Comparison of ENCODE assay signal across 9 cellular contexts in genomic region chr11:65713212-65713969, GRCh38. TPM values are rescaled to one million over a fixed set of nuclear protein-coding genes. Genes with fewer than 3 reads are reported as not detected.
DNase-seq lines count a peak whose midpoint lies in the region; ATAC-seq and TF ChIP-seq lines count a peak whose summit lies in the region.
"Had no signal": no experiment of that assay in that cellular context is flagged by ENCODE, and none has a peak within 500 bp of the region (broad histone marks: within the 10 kb centered on the region; RNA-seq: fewer than 3 reads in every experiment).

No MANE protein-coding gene starts in this region.

- peak overlapping the region; percentile 87 for H3K4me2 ChIP-seq in Loucy (ENCODE audit: low read depth, low read length, poor library complexity, severe bottlenecking)

- H3K27me3 Mint-ChIP-seq in dendritic cell treated with granulocyte-macrophage colony-stimulating factor and Interleukin-4, amounts not matched to agents 40 ng/mL and 50 ng/mL, for 4 days = no peaks in the 10 kb centered on the region

- H3K9me3 Mint-ChIP-seq in dendritic cell treated with granulocyte-macrophage colony-stimulating factor and Interleukin-4, amounts not matched to agents 40 ng/mL and 50 ng/mL, for 4 days = no peaks in the 10 kb centered on the region

- DNase-seq in activated gamma-delta T cell (lab: John Stamatoyannopoulos, UW) = no peak
- DNase-seq in left lung = no peak
- DNase-seq: NCI-H446 treated with DMSO at 0.1 percent for 48 hours had no signal

- H3K36me3 ChIP-seq in Loucy (ENCODE audit: insufficient read depth, low read length) (peaks cover 39% of the 10 kb centered on the region; the same call in 1 of the 2 replicates), neuron (ENCODE audit: insufficient read depth, low read length) (peaks cover 53% of the 10 kb centered on the region), left lung (peaks cover 8 to 56% of the 10 kb centered on the region in 2 donors)

- peaks cover 19% of the 10 kb centered on the region for H3K4me1 ChIP-seq in Loucy (ENCODE audit: insufficient read depth, low read length, poor library complexity, severe bottlenecking)
- peaks cover 10% of the 10 kb centered on the region for H3K4me1 ChIP-seq in neuron (ENCODE audit: insufficient read depth, low read length)
- peaks cover 9 to 39% of the 10 kb centered on the region in 2 donors for H3K4me1 ChIP-seq in left lung

- peak overlapping the region; percentile 83 for H3K9ac ChIP-seq in Loucy (ENCODE audit: low read depth, low read length, poor library complexity, severe bottlenecking)

- H3F3A ChIP-seq in Loucy (ENCODE audit: low read depth) = no peaks in the 10 kb centered on the region

- intact Hi-C loops in dendritic cell treated with granulocyte-macrophage colony-stimulating factor and Interleukin-4, amounts not matched to agents 40 ng/mL and 50 ng/mL, for 4 days (cut with micrococcal nuclease) = loop anchor here (5.0 kb wide), 1 partner anchor 69 kb away; the partner anchor contains the start of gene AP5B1
- intact Hi-C loops in left lung (cut with DNase I) = loop anchor here in 1 of 2 donors (10.0 kb wide), 1 partner anchor 111 kb away; no protein-coding TSS in a partner anchor

- ATAC-seq in left lung (no peak), HG02981 (IDR thresholded peaks at IDR 0.05; ENCODE audit: unreplicated experiment) (no peak), GM18868 (IDR thresholded peaks at IDR 0.05; ENCODE audit: unreplicated experiment) (no peak)

- peak overlapping the region; percentile 87 for H3K4me3 Mint-ChIP-seq in dendritic cell treated with granulocyte-macrophage colony-stimulating factor and Interleukin-4, amounts not matched to agents 40 ng/mL and 50 ng/mL, for 4 days

- peaks cover 66% of the 10 kb centered on the region for H3K4me1 Mint-ChIP-seq in dendritic cell treated with granulocyte-macrophage colony-stimulating factor and Interleukin-4, amounts not matched to agents 40 ng/mL and 50 ng/mL, for 4 days (ENCODE audit: low read depth)

- H4K20me1 ChIP-seq in Loucy (ENCODE audit: insufficient read depth, low read length, poor library complexity, severe bottlenecking) = peaks cover 15% of the 10 kb centered on the region

- peak overlapping the region; percentile 99; the same call in 1 of the 2 replicates for H3K27ac ChIP-seq in C4-2B
- H3K27ac ChIP-seq in left lung = peak overlapping the region in 1 of 2 donors; percentile 100

- H3K9me3 ChIP-seq in Loucy (ENCODE audit: insufficient read depth, low read depth, low read length) = no peaks in the 10 kb centered on the region
- no peaks in the 10 kb centered on the region for H3K9me3 ChIP-seq in neuron (ENCODE audit: low read length)
- no peaks in the 10 kb centered on the region for H3K9me3 ChIP-seq in left lung

- H3K79me2 ChIP-seq in Loucy (ENCODE audit: insufficient read depth, low read length) = peaks cover 39% of the 10 kb centered on the region

- peak overlapping the region; percentile 82 for H3K4me3 ChIP-seq in Loucy (ENCODE audit: low read length, poor library complexity, severe bottlenecking)
- H3K4me3 ChIP-seq in neuron (ENCODE audit: low read length) = peak overlapping the region; percentile 64
- H3K4me3 ChIP-seq in left lung = peak overlapping the region in 1 of 2 donors; percentile 74

- TF ChIP-seq CTCF in C4-2B (conservative IDR thresholded peaks at IDR 0.05) (no peak), Loucy (conservative IDR thresholded peaks at IDR 0.05; ENCODE audit: low read length) (no peak), left lung (IDR thresholded peaks at IDR 0.05) (no peak)

- no peaks in the 10 kb centered on the region for H3K27me3 ChIP-seq in Loucy (ENCODE audit: insufficient read depth, low read length, poor library complexity, severe bottlenecking)
- H3K27me3 ChIP-seq in neuron (ENCODE audit: insufficient read depth, low read length) = no peaks in the 10 kb centered on the region
- no peaks in the 10 kb centered on the region for H3K27me3 ChIP-seq in left lung

- H3K36me3 Mint-ChIP-seq in dendritic cell treated with granulocyte-macrophage colony-stimulating factor and Interleukin-4, amounts not matched to agents 40 ng/mL and 50 ng/mL, for 4 days (ENCODE audit: low read depth) = peaks cover 67% of the 10 kb centered on the region

- H3K27ac Mint-ChIP-seq in dendritic cell treated with granulocyte-macrophage colony-stimulating factor and Interleukin-4, amounts not matched to agents 40 ng/mL and 50 ng/mL, for 4 days = peak overlapping the region; percentile 99

- H3K9me2 ChIP-seq in Loucy (replicated peaks; ENCODE audit: low read depth, low read length) = no peaks in the 10 kb centered on the region

- H2AFZ ChIP-seq in Loucy (ENCODE audit: low read length) (no peak overlapping the region), neuron (ENCODE audit: low read depth, low read length) (no peak overlapping the region)

RNA-seq across cellular contexts. Expression of gene KAT5, which starts 1.3 kb away (rescaled TPM):
- total RNA-seq in left lung = 10 to 100 TPM; 57.0 to 67.1 TPM

RNA-seq across cellular contexts. Expression of gene RNASEH2C, which starts 7.2 kb away (rescaled TPM):
- 10 to 100 TPM; 46.0 to 70.1 TPM for total RNA-seq in left lung

RNA-seq across cellular contexts. Expression of gene RELA, which starts 50.7 kb away (rescaled TPM):
- 10 to 100 TPM; 56.5 to 67.9 TPM for total RNA-seq in left lung
